Comparison of ENCODE assay signal across 14 cellular contexts in the genomic region with DNA sequence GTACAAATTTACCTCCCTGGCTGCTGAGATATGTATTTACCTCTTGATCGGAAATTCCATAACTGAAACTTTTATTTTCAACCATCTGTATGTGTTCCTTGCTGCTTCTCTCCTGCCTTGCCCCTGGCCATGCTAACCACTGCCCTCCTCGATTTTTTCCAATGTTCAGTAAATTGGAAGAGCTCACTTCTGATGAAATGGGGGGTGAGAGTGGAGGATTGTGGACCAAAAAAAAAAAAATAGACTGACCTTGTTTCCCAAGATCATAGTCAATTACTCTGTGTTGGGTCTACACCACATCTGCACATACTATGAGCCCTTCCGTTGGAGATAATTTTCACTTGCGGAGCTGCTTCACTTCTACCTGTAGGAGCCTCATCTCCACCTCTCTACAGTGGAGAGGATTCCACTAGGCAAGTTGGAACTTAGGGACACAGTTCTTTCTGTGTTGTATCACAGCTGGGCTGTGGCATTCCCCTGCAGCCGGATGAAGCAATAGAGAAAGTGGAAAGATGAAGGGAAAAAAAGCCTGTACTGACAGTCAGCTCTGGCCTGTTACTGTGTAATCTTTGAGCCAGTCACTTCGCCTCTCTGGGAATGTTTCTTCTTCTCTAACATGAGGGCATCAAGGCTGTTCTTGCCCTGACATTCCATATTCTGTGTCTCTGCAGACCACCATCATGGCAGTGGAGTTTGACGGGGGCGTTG. TPM values are rescaled to one million over a fixed set of nuclear protein-coding genes. Genes with fewer than 3 reads are reported as not detected.
DNase-seq lines count a peak whose midpoint lies in the region; ATAC-seq and TF ChIP-seq lines count a peak whose summit lies in the region.
"Had no signal": no experiment of that assay in that cellular context is flagged by ENCODE, and none has a peak within 500 bp of the region (broad histone marks: within the 10 kb centered on the region; RNA-seq: fewer than 3 reads in every experiment).

No MANE protein-coding gene starts in this region.

- H2AFZ ChIP-seq in osteoblast (ENCODE audit: low read length), result no peak overlapping the region
- H2AFZ ChIP-seq: hepatocyte had no signal

- H3K36me3 Mint-ChIP-seq in CD8-positive, alpha-beta T cell, result peaks cover 92% of the 10 kb centered on the region
- peaks cover 83% of the 10 kb centered on the region for H3K36me3 Mint-ChIP-seq in central memory CD8-positive, alpha-beta T cell (ENCODE audit: insufficient read depth)

- H3K9me3 Mint-ChIP-seq in CD8-positive, alpha-beta T cell, result no peaks in the 10 kb centered on the region
- H3K9me3 Mint-ChIP-seq in central memory CD8-positive, alpha-beta T cell, result no peaks in the 10 kb centered on the region

- H3K79me2 ChIP-seq in osteoblast (ENCODE audit: insufficient read depth, low read length), result peaks cover 24% of the 10 kb centered on the region
- H3K79me2 ChIP-seq: hepatocyte had no signal

- peaks cover 53% of the 10 kb centered on the region for H3K4me1 ChIP-seq in CD8-positive, alpha-beta T cell (ENCODE audit: insufficient read depth, low read length)
- H3K4me1 ChIP-seq in HEK293 (ENCODE audit: control insufficient read depth, insufficient read depth, low read length) (no peaks in the 10 kb centered on the region; the same call in 1 of the 2 replicates), osteoblast (ENCODE audit: insufficient read depth, low read length) (peaks cover 14% of the 10 kb centered on the region)

- peak overlapping the region; percentile 99 for H3K4me3 ChIP-seq in CD8-positive, alpha-beta T cell (ENCODE audit: low read depth, low read length)
- H3K4me3 ChIP-seq in HEK293 (ENCODE audit: low read depth, low read length), result no peak overlapping the region
- H3K4me3 ChIP-seq in osteoblast (ENCODE audit: insufficient read depth, low read length), result no peak overlapping the region
- H3K4me3 ChIP-seq: hepatocyte had no signal

- H3K27me3 Mint-ChIP-seq in CD8-positive, alpha-beta T cell (ENCODE audit: low read depth), result no peaks in the 10 kb centered on the region
- H3K27me3 Mint-ChIP-seq in central memory CD8-positive, alpha-beta T cell, result no peaks in the 10 kb centered on the region

- H4K20me1 ChIP-seq in osteoblast (ENCODE audit: insufficient read depth, low read length), result no peaks in the 10 kb centered on the region

- CTCF ChIA-PET in CD8-positive, alpha-beta T cell (lab: Charles Lee), result interaction anchor here (0.7 to 8.8 kb wide), 13 partner anchors 9 to 567 kb away, joined by 3 to 299 read pairs (median 4); partner anchors contain the start of genes PSMB8 and TAP2
- CTCF ChIA-PET in HEK293 (lab: Yijun Ruan, JAX), result interaction anchor here (0.7 to 9.5 kb wide), 8 partner anchors 10 to 164 kb away, joined by 3 to 153 read pairs (median 6); partner anchors contain the start of genes PSMB8 and TAP2

- DNase-seq in CD8-positive, alpha-beta T cell, result no peak
- DNase-seq in central memory CD8-positive, alpha-beta T cell (ENCODE audit: low spot score in 2 of 2), result no peak
- DNase-seq in osteoblast (ENCODE audit: insufficient read length, low spot score, missing footprints), result no peak
- no peak for DNase-seq in NCI-H526 treated with DMSO at 0.1 percent for 48 hours (lab: John Stamatoyannopoulos, UW)
- no peak for DNase-seq in kidney tubule cell (ENCODE audit: low spot score)
- no peak for DNase-seq in stimulated activated CD4-positive, alpha-beta T cell treated with anti-CD3 and anti-CD28 coated beads, Interleukin-4, amount 100 ng/mL, for 1 hour
- DNase-seq: H7; NCI-H774; stimulated activated CD4-positive, alpha-beta T cell treated with anti-CD3 and anti-CD28 coated beads, Interleukin-1b, Interleukin-23, amount 100 ng/mL, for 48 hours; testis had no signal

- POLR2A ChIA-PET in CD8-positive, alpha-beta T cell (lab: Charles Lee), result interaction anchor here (0.7 to 5.5 kb wide), 7 partner anchors 11 to 173 kb away, joined by 3 to 182 read pairs (median 55); partner anchors contain the start of genes PSMB8 and TAP2
- POLR2A ChIA-PET in HEK293 (lab: Yijun Ruan, JAX), result interaction anchor here (1.1 to 2.1 kb wide), 2 partner anchors 12 to 17 kb away, joined by 6 to 9 read pairs; partner anchors contain the start of gene TAP2

- H3K4me3 Mint-ChIP-seq in CD8-positive, alpha-beta T cell, result peak overlapping the region; percentile 99
- peak overlapping the region; percentile 97 for H3K4me3 Mint-ChIP-seq in central memory CD8-positive, alpha-beta T cell

- H3K9me3 ChIP-seq in CD8-positive, alpha-beta T cell (ENCODE audit: low read length), result no peaks in the 10 kb centered on the region
- H3K9me3 ChIP-seq in HEK293 (ENCODE audit: control insufficient read depth, insufficient read depth, low read depth, low read length) (no peaks in the 10 kb centered on the region), osteoblast (ENCODE audit: low read depth, low read length) (no peaks in the 10 kb centered on the region)
- H3K9me3 ChIP-seq: testis had no signal

- no peak for TF ChIP-seq CTCF in CD8-positive, alpha-beta T cell (IDR thresholded peaks at IDR 0.05)
- TF ChIP-seq CTCF in HEK293 (tag by site-specific recombination; IDR thresholded peaks at IDR 0.05) (no peak), osteoblast (IDR thresholded peaks at IDR 0.05; ENCODE audit: extremely low read depth, low read depth, low read length) (no peak)

- H3K4me1 Mint-ChIP-seq in CD8-positive, alpha-beta T cell (ENCODE audit: low read depth), result peaks cover 63% of the 10 kb centered on the region
- peaks cover 73% of the 10 kb centered on the region for H3K4me1 Mint-ChIP-seq in central memory CD8-positive, alpha-beta T cell

- H3K27ac Mint-ChIP-seq in CD8-positive, alpha-beta T cell, result peak overlapping the region; percentile 100
- H3K27ac Mint-ChIP-seq in central memory CD8-positive, alpha-beta T cell (ENCODE audit: low read depth), result peak overlapping the region; percentile 99

- peak overlapping the region; percentile 79 for H3K4me2 ChIP-seq in osteoblast (ENCODE audit: insufficient read depth, low read length)

- ATAC-seq in CD8-positive, alpha-beta T cell, result no peak
- no peak for ATAC-seq in central memory CD8-positive, alpha-beta T cell (replicated peaks; ENCODE audit: extremely low read depth, poor library complexity, severe bottlenecking)
- no peak for ATAC-seq in GM19463 (IDR thresholded peaks at IDR 0.05; ENCODE audit: unreplicated experiment)

- H3K27ac ChIP-seq in CD8-positive, alpha-beta T cell (ENCODE audit: low read depth, low read length), result no peak overlapping the region
- H3K27ac ChIP-seq in HEK293 (ENCODE audit: extremely low read depth, low read depth, low read length), result no peak overlapping the region
- no peak overlapping the region for H3K27ac ChIP-seq in osteoblast (ENCODE audit: low read depth, low read length)
- H3K27ac ChIP-seq: hepatocyte had no signal

- H3K36me3 ChIP-seq in CD8-positive, alpha-beta T cell (ENCODE audit: insufficient read depth, low read length), result peaks cover 29% of the 10 kb centered on the region
- H3K36me3 ChIP-seq in HEK293 (ENCODE audit: control insufficient read depth in 2 of 2, insufficient read depth in 1 of 2, low read length in 2 of 2), result peaks cover 0 to 9% of the 10 kb centered on the region in 2 experiments; a peak in 1 of 3 replicates
- H3K36me3 ChIP-seq in osteoblast (ENCODE audit: insufficient read depth, low read length), result peaks cover 22% of the 10 kb centered on the region

- intact Hi-C loops in CD8-positive, alpha-beta T cell (cut with DNase I, micrococcal nuclease), result loop anchor here in 1 of 2 experiments (5.0 to 10.0 kb wide), 2 partner anchors 719 to 767 kb away; partner anchors contain the start of gene ITPR3

- no peaks in the 10 kb centered on the region for H3K27me3 ChIP-seq in CD8-positive, alpha-beta T cell (ENCODE audit: insufficient read depth, low read length)
- no peaks in the 10 kb centered on the region for H3K27me3 ChIP-seq in osteoblast (ENCODE audit: insufficient read depth, low read length)
- H3K27me3 ChIP-seq: testis had no signal

TF ChIP-seq in HEK293, 187 proteins besides CTCF, POLR2A, EP300 and RAD21 (continues in another document):
- TF ChIP-seq ZNF2 (tag by site-specific recombination; IDR thresholded peaks at IDR 0.05) (no peak), PRDM10 (tag by site-specific recombination; IDR thresholded peaks at IDR 0.05) (peak; percentile 85), SCRT2 (tag by site-specific recombination; IDR thresholded peaks at IDR 0.05) (peak; percentile 37; the same call in 1 of the 2 replicates)

RNA-seq across cellular contexts. Expression of gene PSMB9, which starts 1.6 kb away (rescaled TPM):
- 10 to 100 TPM; 32.9 to 34.7 TPM for total RNA-seq in CD8-positive, alpha-beta T cell
- total RNA-seq in osteoblast, result 20.3 and 29.8 TPM in 2 replicates
- total RNA-seq: H7, hepatocyte had no signal

RNA-seq across cellular contexts. Expression of gene TAP1, which starts 2.1 kb away (rescaled TPM):
- total RNA-seq in CD8-positive, alpha-beta T cell, result 10 to 100 TPM; 98.0 to 98.1 TPM
- 42.3 and 43.6 TPM in 2 replicates for total RNA-seq in osteoblast

RNA-seq across cellular contexts. Expression of gene PSMB8, which starts 11.8 kb away (rescaled TPM):
- total RNA-seq in CD8-positive, alpha-beta T cell, result 100 to 1,000 TPM; 108 to 117 TPM
- 67.3 and 83.4 TPM in 2 replicates for total RNA-seq in osteoblast

RNA-seq across cellular contexts. Expression of gene TAP2, which starts 17.1 kb away (rescaled TPM):
- total RNA-seq in CD8-positive, alpha-beta T cell, result 10 to 100 TPM; 88.9 to 91.0 TPM
- 12.4 and 20.6 TPM in 2 replicates for total RNA-seq in osteoblast

RNA-seq across cellular contexts. Expression of gene HLA-DOB, which starts 38.8 kb away (rescaled TPM):
- 10 to 100 TPM; 12.8 to 13.4 TPM for total RNA-seq in CD8-positive, alpha-beta T cell
- total RNA-seq in osteoblast, result 0.36 TPM in 1 of 2 replicates, not detected in the other
- total RNA-seq: H7, hepatocyte, myocyte had no signal
